ENCODE assay signal across 12 cellular contexts in the genomic region with DNA sequence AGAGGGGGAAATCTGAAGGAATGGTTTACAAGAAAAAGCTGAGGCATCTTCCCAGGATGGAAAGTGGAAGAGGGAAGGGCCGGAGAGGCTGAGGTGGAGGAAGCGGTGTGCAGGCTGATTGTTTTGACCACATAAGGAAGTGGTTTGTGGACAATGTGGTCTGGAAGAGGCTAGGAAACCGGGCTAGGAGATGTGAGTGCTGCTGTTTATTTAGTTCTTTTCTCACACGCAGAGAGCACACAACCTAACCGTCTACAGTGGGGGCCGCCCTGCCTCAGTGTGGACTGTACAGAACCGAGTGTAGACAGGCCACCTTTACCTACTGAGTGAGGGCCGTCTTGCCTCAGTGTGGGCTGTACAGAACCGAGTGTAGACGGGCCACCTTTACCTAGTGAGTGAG.
DNase-seq lines count a peak whose midpoint lies in the region; ATAC-seq and TF ChIP-seq lines count a peak whose summit lies in the region.
"Had no signal": no experiment of that assay in that cellular context is flagged by ENCODE, and none has a peak within 500 bp of the region (broad histone marks: within the 10 kb centered on the region; RNA-seq: fewer than 3 reads in every experiment).

No MANE protein-coding gene starts in this region.

- peaks cover 22% of the 10 kb centered on the region for H3K4me1 Mint-ChIP-seq in activated CD8-positive, alpha-beta T cell treated with anti-CD3 and anti-CD28 coated beads, Interleukin-2, amount 10 ng/mL, durations not matched to agents 7 days and 5 days (ENCODE audit: low read depth)
- no peaks in the 10 kb centered on the region for H3K4me1 Mint-ChIP-seq in HFFc6 (ENCODE audit: low read depth)

- H3K4me2 ChIP-seq in Loucy (ENCODE audit: low read depth, low read length, poor library complexity, severe bottlenecking), result peak overlapping the region; percentile 73

- H2AFZ ChIP-seq in Loucy (ENCODE audit: low read length), result no peak overlapping the region

- H3K4me3 ChIP-seq in Loucy (ENCODE audit: low read length, poor library complexity, severe bottlenecking), result peak overlapping the region; percentile 56
- H3K4me3 ChIP-seq in tibial artery, result no peak overlapping the region
- H3K4me3 ChIP-seq: heart left ventricle had no signal

- H3K27ac ChIP-seq in tibial artery, result no peak overlapping the region
- H3K27ac ChIP-seq: heart left ventricle had no signal

- CTCF ChIA-PET in activated CD8-positive, alpha-beta T cell treated with anti-CD3 and anti-CD28 coated beads, Interleukin-2, amount 10 ng/mL, durations not matched to agents 7 days and 5 days (lab: Charles Lee), result no interaction called here

- peak overlapping the region; percentile 37 for H3K27ac Mint-ChIP-seq in activated CD8-positive, alpha-beta T cell treated with anti-CD3 and anti-CD28 coated beads, Interleukin-2, amount 10 ng/mL, durations not matched to agents 7 days and 5 days
- H3K27ac Mint-ChIP-seq in HFFc6, result no peak overlapping the region

- H3K4me3 Mint-ChIP-seq in activated CD8-positive, alpha-beta T cell treated with anti-CD3 and anti-CD28 coated beads, Interleukin-2, amount 10 ng/mL, durations not matched to agents 7 days and 5 days, result peak overlapping the region; percentile 9
- no peak overlapping the region for H3K4me3 Mint-ChIP-seq in HFFc6

- no peaks in the 10 kb centered on the region for H3K79me2 ChIP-seq in Loucy (ENCODE audit: insufficient read depth, low read length)

- no peak overlapping the region for H3K9ac ChIP-seq in Loucy (ENCODE audit: low read depth, low read length, poor library complexity, severe bottlenecking)

- H3K27me3 Mint-ChIP-seq in activated CD8-positive, alpha-beta T cell treated with anti-CD3 and anti-CD28 coated beads, Interleukin-2, amount 10 ng/mL, durations not matched to agents 7 days and 5 days (ENCODE audit: low read depth), result peaks cover 48% of the 10 kb centered on the region
- H3K27me3 Mint-ChIP-seq in HFFc6 (ENCODE audit: insufficient read depth), result no peaks in the 10 kb centered on the region; the same call in none of the 2 replicates

- H3K36me3 Mint-ChIP-seq in activated CD8-positive, alpha-beta T cell treated with anti-CD3 and anti-CD28 coated beads, Interleukin-2, amount 10 ng/mL, durations not matched to agents 7 days and 5 days (ENCODE audit: low read depth), result no peaks in the 10 kb centered on the region
- H3K36me3 Mint-ChIP-seq in HFFc6 (ENCODE audit: low read depth), result no peaks in the 10 kb centered on the region; the same call in 1 of the 2 replicates

- H3K9me3 ChIP-seq in Loucy (ENCODE audit: insufficient read depth, low read depth, low read length), result no peaks in the 10 kb centered on the region
- no peaks in the 10 kb centered on the region for H3K9me3 ChIP-seq in tibial artery
- H3K9me3 ChIP-seq: heart left ventricle had no signal

- POLR2A ChIA-PET in activated CD8-positive, alpha-beta T cell treated with anti-CD3 and anti-CD28 coated beads, Interleukin-2, amount 10 ng/mL, durations not matched to agents 7 days and 5 days (lab: Charles Lee), result no interaction called here

- DNase-seq in CMK (ENCODE audit: low read depth), result peak; percentile 79
- DNase-seq in activated CD8-positive, alpha-beta T cell treated with anti-CD3 and anti-CD28 coated beads, Interleukin-2, amount 10 ng/mL, durations not matched to agents 7 days and 5 days, result peak; percentile 57
- DNase-seq in medulla oblongata (ENCODE audit: extremely low spot score), result peak; percentile 75
- no peak for DNase-seq in HFFc6
- DNase-seq in stimulated activated CD8-positive, alpha-beta memory T cell treated with anti-CD3 and anti-CD28 coated beads, Interleukin-4, amount 100 ng/mL, for 48 hours, result no peak
- DNase-seq in tibial artery, result no peak
- no peak for DNase-seq in NCI-H1417 treated with DMSO at 0.1 percent for 48 hours (lab: John Stamatoyannopoulos, UW)
- DNase-seq: effector CD8-positive, alpha-beta T cell; heart left ventricle; mesendoderm; NCI-H510A treated with DMSO at 0.1 percent for 48 hours had no signal

- H4K20me1 ChIP-seq in Loucy (ENCODE audit: insufficient read depth, low read length, poor library complexity, severe bottlenecking), result no peaks in the 10 kb centered on the region

- ATAC-seq in activated CD8-positive, alpha-beta T cell treated with anti-CD3 and anti-CD28 coated beads, Interleukin-2, amount 10 ng/mL, durations not matched to agents 7 days and 5 days, result peak; percentile 65

- intact Hi-C loops in tibial artery (cut with DNase I; ENCODE audit: low total_unique reads), result no loop called here

- H3K36me3 ChIP-seq in Loucy (ENCODE audit: insufficient read depth, low read length) (no peaks in the 10 kb centered on the region), tibial artery (no peaks in the 10 kb centered on the region)
- H3K36me3 ChIP-seq: heart left ventricle had no signal

- no peaks in the 10 kb centered on the region for H3K27me3 ChIP-seq in Loucy (ENCODE audit: insufficient read depth, low read length, poor library complexity, severe bottlenecking)
- H3K27me3 ChIP-seq in tibial artery, result peaks cover 0 to 33% of the 10 kb centered on the region in 2 donors
- H3K27me3 ChIP-seq: heart left ventricle had no signal

- no peaks in the 10 kb centered on the region for H3F3A ChIP-seq in Loucy (ENCODE audit: low read depth)

- no peak for TF ChIP-seq CTCF in Loucy (conservative IDR thresholded peaks at IDR 0.05; ENCODE audit: low read length)
- no peak for TF ChIP-seq CTCF in HFFc6 (IDR thresholded peaks at IDR 0.05)
- no peak for TF ChIP-seq CTCF in tibial artery (IDR thresholded peaks at IDR 0.05)

- H3K4me1 ChIP-seq in Loucy (ENCODE audit: insufficient read depth, low read length, poor library complexity, severe bottlenecking) (peaks cover 11% of the 10 kb centered on the region), tibial artery (no peaks in the 10 kb centered on the region)
- H3K4me1 ChIP-seq: heart left ventricle had no signal

- H3K9me2 ChIP-seq in Loucy (replicated peaks; ENCODE audit: low read depth, low read length), result no peaks in the 10 kb centered on the region

- no peaks in the 10 kb centered on the region for H3K9me3 Mint-ChIP-seq in activated CD8-positive, alpha-beta T cell treated with anti-CD3 and anti-CD28 coated beads, Interleukin-2, amount 10 ng/mL, durations not matched to agents 7 days and 5 days (ENCODE audit: insufficient read depth)
- H3K9me3 Mint-ChIP-seq in HFFc6, result peaks cover 49% of the 10 kb centered on the region

Comparison
In these comparisons a context has a peak if more than half of its experiments do, and no peak if none do; other contexts are left out.
1. DNase-seq: peak in CMK (single experiment), activated CD8-positive, alpha-beta T cell treated with anti-CD3 and anti-CD28 coated beads, Interleukin-2, amount 10 ng/mL, durations not matched to agents 7 days and 5 days (single experiment) and medulla oblongata (single experiment); none in HFFc6 (single experiment), stimulated activated CD8-positive, alpha-beta memory T cell treated with anti-CD3 and anti-CD28 coated beads, Interleukin-4, amount 100 ng/mL, for 48 hours (single experiment), tibial artery (0 of 2) and NCI-H1417 treated with DMSO at 0.1 percent for 48 hours (single experiment).